15 cellular contexts compared by ENCODE assay signal in the genomic region with DNA sequence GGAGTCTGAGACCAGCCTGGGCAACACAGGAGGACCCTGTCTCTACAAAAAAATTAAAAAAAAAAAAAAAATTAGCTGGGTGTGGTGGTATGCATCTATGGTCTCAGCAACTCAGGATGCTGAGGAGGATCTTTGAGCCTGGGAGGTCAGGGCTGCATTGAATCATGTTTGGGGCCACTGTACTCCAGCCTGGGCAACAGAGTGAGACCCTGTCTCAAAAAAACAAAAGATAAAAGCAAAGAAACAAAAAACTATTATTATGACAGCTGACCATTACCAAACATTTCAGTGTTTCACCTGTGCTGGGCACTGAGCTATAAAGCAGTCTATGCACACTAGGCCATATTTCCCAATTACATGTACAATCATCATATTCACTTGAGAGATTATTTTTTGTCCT. TPM values are rescaled to one million over a fixed set of nuclear protein-coding genes. Genes with fewer than 3 reads are reported as not detected.
DNase-seq lines count a peak whose midpoint lies in the region; ATAC-seq and TF ChIP-seq lines count a peak whose summit lies in the region.
"Had no signal": no experiment of that assay in that cellular context is flagged by ENCODE, and none has a peak within 500 bp of the region (broad histone marks: within the 10 kb centered on the region; RNA-seq: fewer than 3 reads in every experiment).

No MANE protein-coding gene starts in this region.

- H3K4me1 ChIP-seq in right atrium auricular region (peaks cover 0 to 98% of the 10 kb centered on the region in 2 donors), right cardiac atrium (ENCODE audit: control insufficient read depth, insufficient read depth, low read length) (peaks cover 55% of the 10 kb centered on the region), uterus (peaks cover 0 to 4% of the 10 kb centered on the region in 2 donors)

- ATAC-seq in right cardiac atrium (no peak), naive B cell (ENCODE audit: low read depth in 2 of 2) (no peak), GM19463 (IDR thresholded peaks at IDR 0.05; ENCODE audit: unreplicated experiment) (no peak), GM18907 (IDR thresholded peaks at IDR 0.05; ENCODE audit: unreplicated experiment) (no peak), HG02610 (IDR thresholded peaks at IDR 0.05; ENCODE audit: unreplicated experiment) (no peak)
- no peak for ATAC-seq in activated naive CD4-positive, alpha-beta T cell treated with anti-CD3 and anti-CD28 coated beads, Interleukin-2, amount 50 U/mL, for 72 hours

- H3K9me3 ChIP-seq in right atrium auricular region (no peaks in the 10 kb centered on the region), right cardiac atrium (ENCODE audit: control insufficient read depth, low read length) (no peaks in the 10 kb centered on the region), uterus (no peaks in the 10 kb centered on the region)
- H3K9me3 ChIP-seq: BE2C had no signal

- peak overlapping the region in 1 of 8 donors; percentile 93 for H3K4me3 Mint-ChIP-seq in naive B cell
- H3K4me3 Mint-ChIP-seq: endodermal cell had no signal

- no peak for DNase-seq in right atrium auricular region (ENCODE audit: low spot score)
- DNase-seq in right cardiac atrium: no peak
- no peak for DNase-seq in activated naive CD4-positive, alpha-beta T cell treated with anti-CD3 and anti-CD28 coated beads, Interleukin-2, amount 50 U/mL, for 72 hours (ENCODE audit: low spot score in 2 of 2)
- DNase-seq in naive B cell: no peak
- DNase-seq in uterus: no peak
- DNase-seq: BE2C; endodermal cell; HCEC 1CT; head of caudate nucleus; NCI-H446; PC-9; stimulated activated CD8-positive, alpha-beta memory T cell treated with anti-CD3 and anti-CD28 coated beads, Interleukin-4, amount 100 ng/mL, for 48 hours had no signal

- H3K4me3 ChIP-seq in right atrium auricular region (no peak overlapping the region), right cardiac atrium (ENCODE audit: low read length) (no peak overlapping the region), uterus (no peak overlapping the region)
- H3K4me3 ChIP-seq: PC-9 had no signal

- H3K27me3 ChIP-seq in right atrium auricular region (no peaks in the 10 kb centered on the region), right cardiac atrium (ENCODE audit: control insufficient read depth, insufficient read depth) (no peaks in the 10 kb centered on the region), uterus (no peaks in the 10 kb centered on the region)
- H3K27me3 ChIP-seq: BE2C had no signal

- no peak for TF ChIP-seq POLR2A in uterus (IDR thresholded peaks at IDR 0.05)

- intact Hi-C loops in right cardiac atrium (cut with DNase I): no loop called here
- intact Hi-C loops in uterus (cut with DNase I; ENCODE audit: low total_unique reads): no loop called here

- H3K27me3 Mint-ChIP-seq in naive B cell: no peaks in the 10 kb centered on the region

- no peaks in the 10 kb centered on the region for H3K9me3 Mint-ChIP-seq in activated naive CD4-positive, alpha-beta T cell treated with anti-CD3 and anti-CD28 coated beads, Interleukin-2, amount 50 U/mL, for 72 hours
- no peaks in the 10 kb centered on the region for H3K9me3 Mint-ChIP-seq in naive B cell
- H3K9me3 Mint-ChIP-seq: endodermal cell had no signal

- H3K36me3 Mint-ChIP-seq in activated naive CD4-positive, alpha-beta T cell treated with anti-CD3 and anti-CD28 coated beads, Interleukin-2, amount 50 U/mL, for 72 hours: peaks cover 36 to 59% of the 10 kb centered on the region in 2 donors
- H3K36me3 Mint-ChIP-seq in naive B cell: no peaks in the 10 kb centered on the region

- TF ChIP-seq CTCF in right atrium auricular region (IDR thresholded peaks at IDR 0.05): no peak
- TF ChIP-seq CTCF in uterus (IDR thresholded peaks at IDR 0.05): no peak

- H3K36me3 ChIP-seq in right atrium auricular region (peaks cover 4% of the 10 kb centered on the region), uterus (no peaks in the 10 kb centered on the region)
- H3K36me3 ChIP-seq: BE2C had no signal

- H3K27ac ChIP-seq in right atrium auricular region: peak overlapping the region; percentile 61 to 94
- no peak overlapping the region for H3K27ac ChIP-seq in right cardiac atrium (ENCODE audit: low read length)
- peak overlapping the region; percentile 61 to 88 for H3K27ac ChIP-seq in uterus
- H3K27ac ChIP-seq: PC-9 had no signal

- peak overlapping the region; percentile 99 for H3K27ac Mint-ChIP-seq in activated naive CD4-positive, alpha-beta T cell treated with anti-CD3 and anti-CD28 coated beads, Interleukin-2, amount 50 U/mL, for 72 hours
- H3K27ac Mint-ChIP-seq in naive B cell: peak overlapping the region in 4 of 6 donors; percentile 96 to 99 (median 98)
- H3K27ac Mint-ChIP-seq: endodermal cell had no signal

- H3K4me1 Mint-ChIP-seq in naive B cell: peaks cover 43 to 46% (median 43%) of the 10 kb centered on the region in 3 donors

RNA-seq across cellular contexts. Expression of a gene that starts 35.7 kb away (rescaled TPM):
- total RNA-seq in right atrium auricular region (1 to 10 TPM; 6.8 to 9.0 TPM), right cardiac atrium (10 to 100 TPM in 1 of 4 donors, 1 to 10 TPM in 3; 3.1 to 13.2 (median 9.0) TPM), uterus (1 to 10 TPM in 2 of 4 donors, not detected in 2; 5.1 to 8.4 TPM)
- polyA plus RNA-seq in right cardiac atrium (29.5 TPM), naive B cell (ENCODE audit: low read depth in 6 of 6) (1 to 10 TPM in 3 of 6 donors, under 1 TPM in 1, not detected in 2; 0.64 to 2.8 (median 1.4) TPM)
- not detected for total RNA-seq in activated naive CD4-positive, alpha-beta T cell treated with anti-CD3 and anti-CD28 coated beads, Interleukin-2, amount 50 U/mL, for 72 hours
- total RNA-seq: endodermal cell, PC-9 had no signal

RNA-seq across cellular contexts. Expression of a gene that starts 49.2 kb away (rescaled TPM):
- total RNA-seq in right atrium auricular region: 10 to 100 TPM; 84.2 to 93.5 TPM
- total RNA-seq in right cardiac atrium: 10 to 100 TPM; 39.9 to 56.9 (median 46.1) TPM
- polyA plus RNA-seq in right cardiac atrium: 46.0 TPM
- 100 to 1,000 TPM in 1 of 2 donors, 10 to 100 TPM in 1; 86.6 to 143 TPM for total RNA-seq in activated naive CD4-positive, alpha-beta T cell treated with anti-CD3 and anti-CD28 coated beads, Interleukin-2, amount 50 U/mL, for 72 hours
- polyA plus RNA-seq in naive B cell (ENCODE audit: low read depth in 6 of 6): 10 to 100 TPM in 1 of 6 donors, 1 to 10 TPM in 5; 6.2 to 13.0 (median 8.9) TPM
- 100 to 1,000 TPM in 1 of 4 donors, 10 to 100 TPM in 3; 35.0 to 113 (median 57.4) TPM for total RNA-seq in uterus
